20 cellular contexts compared by ENCODE assay signal in the genomic region with DNA sequence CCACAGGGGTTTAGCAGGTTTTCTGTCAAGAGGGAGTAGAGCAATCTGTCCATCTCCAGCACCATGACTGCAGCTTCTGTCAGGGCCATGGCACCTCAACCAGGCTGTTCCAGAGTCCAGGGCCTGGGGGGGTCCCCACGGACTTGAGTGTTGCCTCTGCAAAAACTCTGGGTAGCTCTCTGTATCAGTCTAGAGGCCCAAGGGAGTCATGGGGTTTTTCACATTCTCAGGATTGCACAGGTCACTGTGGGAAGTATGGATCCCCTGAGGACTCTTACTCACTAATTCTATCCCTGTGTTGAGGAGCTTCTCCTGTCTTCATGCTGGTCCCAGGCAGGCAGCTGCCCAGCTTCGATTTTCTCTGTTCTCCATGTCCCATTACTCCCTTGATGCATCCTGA.
"Had no signal": no experiment of that assay in that cellular context is flagged by ENCODE, and none has a peak within 500 bp of the region (broad histone marks: within the 10 kb centered on the region; RNA-seq: fewer than 3 reads in every experiment).

No MANE protein-coding gene starts in this region.

- ATAC-seq: foreskin keratinocyte, gastroesophageal sphincter, heart left ventricle, left cardiac atrium, left ventricle myocardium superior, mucosa of descending colon had no signal

- H3K4me1 ChIP-seq: esophagus muscularis mucosa, foreskin keratinocyte, gastroesophageal sphincter, heart left ventricle, left lung, lower lobe of right lung had no signal

- DNase-seq: dermis blood vessel endothelial cell; effector CD4-positive, alpha-beta T cell; effector memory CD4-positive, alpha-beta T cell; foreskin keratinocyte; heart left ventricle; hypothalamus; immature natural killer cell; left cardiac atrium; left lung; left ventricle myocardium superior; lower lobe of right lung; mesenchymal stem cell; mucosa of descending colon; naive B cell had no signal

- H3K4me1 Mint-ChIP-seq: immature natural killer cell, mesothelial cell of epicardium, naive B cell had no signal

- H3K36me3 ChIP-seq: esophagus muscularis mucosa, gastroesophageal sphincter, heart left ventricle, left lung, lower lobe of right lung had no signal

- H3K27me3 Mint-ChIP-seq: naive B cell had no signal

- H2AFZ ChIP-seq: hepatocyte had no signal

- H3K27me3 ChIP-seq: dorsolateral prefrontal cortex, esophagus muscularis mucosa, foreskin keratinocyte, gastroesophageal sphincter, heart left ventricle, hepatocyte, left lung had no signal

- H3K4me2 ChIP-seq: hepatocyte had no signal

- H3K9me3 ChIP-seq: esophagus muscularis mucosa, gastroesophageal sphincter, lower lobe of right lung, mucosa of descending colon had no signal

- H3K4me3 Mint-ChIP-seq: immature natural killer cell, mesothelial cell of epicardium, naive B cell had no signal

- H3K27ac ChIP-seq: coronary artery, esophagus muscularis mucosa, foreskin keratinocyte, gastroesophageal sphincter, heart left ventricle, hepatocyte, left lung, lower lobe of right lung had no signal

- H3K4me3 ChIP-seq: coronary artery, dorsolateral prefrontal cortex, esophagus muscularis mucosa, gastroesophageal sphincter, heart left ventricle, hepatocyte, left lung, lower lobe of right lung, mucosa of descending colon had no signal

- H3K79me2 ChIP-seq: hepatocyte had no signal

- H3K27ac Mint-ChIP-seq: immature natural killer cell, mesothelial cell of epicardium, naive B cell had no signal
